ENCODE assay signal across 9 cellular contexts in genomic region chr5:1108865-1109174, GRCh38. TPM values are rescaled to one million over a fixed set of nuclear protein-coding genes. Genes with fewer than 3 reads are reported as not detected.
DNase-seq lines count a peak whose midpoint lies in the region; ATAC-seq and TF ChIP-seq lines count a peak whose summit lies in the region.
"Had no signal": no experiment of that assay in that cellular context is flagged by ENCODE, and none has a peak within 500 bp of the region (broad histone marks: within the 10 kb centered on the region; RNA-seq: fewer than 3 reads in every experiment).

No MANE protein-coding gene starts in this region.

- H3K9me3 ChIP-seq in upper lobe of right lung = no peaks in the 10 kb centered on the region

- no peak for DNase-seq in Right ventricle myocardium inferior (ENCODE audit: missing footprints)
- no peak for DNase-seq in cardiac septum (ENCODE audit: low spot score)
- DNase-seq in coronary artery (ENCODE audit: low spot score) = no peak
- DNase-seq in midbrain (lab: John Stamatoyannopoulos, UW) = peak; percentile 26
- DNase-seq in upper lobe of right lung = no peak
- no peak for DNase-seq in erythroblast (lab: John Stamatoyannopoulos, UW)
- no peak for DNase-seq in HUDEP-2 (lab: John Stamatoyannopoulos, UW; ENCODE audit: unreplicated experiment in 76 of 76)
- DNase-seq in sciatic nerve (ENCODE audit: low spot score) = no peak
- DNase-seq: NCI-H1092 treated with DMSO at 0.1 percent for 48 hours had no signal

- H3K4me3 ChIP-seq in coronary artery = peak overlapping the region; percentile 44
- peak overlapping the region; percentile 5 for H3K4me3 ChIP-seq in upper lobe of right lung

- H3K4me1 ChIP-seq in upper lobe of right lung = peaks cover 58% of the 10 kb centered on the region

- H3K36me3 ChIP-seq in upper lobe of right lung = no peaks in the 10 kb centered on the region

- TF ChIP-seq POLR2A in erythroblast (IDR thresholded peaks at IDR 0.05; ENCODE audit: low read length) = no peak

- peak overlapping the region in 1 of 2 donors; percentile 85 for H3K27ac ChIP-seq in coronary artery
- peak overlapping the region; percentile 42 for H3K27ac ChIP-seq in upper lobe of right lung

- no peaks in the 10 kb centered on the region for H3K27me3 ChIP-seq in upper lobe of right lung

- intact Hi-C loops in Right ventricle myocardium inferior (cut with DNase I) (no loop called here), cardiac septum (cut with DNase I) (no loop called here), upper lobe of right lung (cut with DNase I) (no loop called here), sciatic nerve (cut with DNase I) (no loop called here)

- peak; percentile 1 for ATAC-seq in Right ventricle myocardium inferior
- ATAC-seq in upper lobe of right lung = peak; percentile 3
- no peak for ATAC-seq in sciatic nerve

- TF ChIP-seq CTCF in coronary artery (IDR thresholded peaks at IDR 0.05) (no peak), upper lobe of right lung (IDR thresholded peaks at IDR 0.05) (no peak)

RNA-seq across cellular contexts. Expression of gene SLC12A7, which starts 3.0 kb away (rescaled TPM):
- total RNA-seq in Right ventricle myocardium inferior = 179 TPM
- 127 TPM for total RNA-seq in cardiac septum
- 49.6 TPM for total RNA-seq in upper lobe of right lung
- 31.7 TPM for total RNA-seq in sciatic nerve
